Comparison of ENCODE assay signal across 9 cellular contexts in the genomic region with DNA sequence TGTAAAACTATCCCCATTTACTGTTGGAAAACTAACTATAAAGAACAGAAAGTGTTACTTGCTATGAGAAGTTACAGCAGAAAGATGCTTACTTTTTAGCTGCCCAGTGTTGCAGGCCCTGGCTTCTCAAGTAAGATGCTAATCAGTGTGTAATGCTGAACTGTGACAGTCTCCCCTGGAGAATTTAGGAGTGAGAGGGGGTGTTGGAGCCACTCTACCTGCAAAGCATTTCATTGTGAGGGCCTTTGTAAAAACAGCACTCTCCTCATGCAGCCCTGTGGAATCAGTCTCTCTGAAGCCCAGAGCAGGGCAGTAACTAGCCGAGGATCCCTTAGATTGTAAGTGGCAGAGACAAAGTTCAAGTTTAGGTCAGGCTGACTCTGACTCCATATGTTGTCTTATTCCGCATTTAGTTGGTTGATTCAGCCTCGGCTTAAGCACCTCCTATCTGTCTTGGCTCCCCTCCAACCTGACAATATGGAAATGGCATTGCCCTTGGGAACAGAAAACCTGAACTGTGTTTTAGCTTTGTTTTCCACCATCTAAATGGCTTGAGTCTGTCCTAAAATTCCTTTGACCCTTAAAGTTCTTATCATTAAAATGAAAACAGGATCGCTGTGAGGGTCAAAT.
DNase-seq lines count a peak whose midpoint lies in the region; ATAC-seq and TF ChIP-seq lines count a peak whose summit lies in the region.
"Had no signal": no experiment of that assay in that cellular context is flagged by ENCODE, and none has a peak within 500 bp of the region (broad histone marks: within the 10 kb centered on the region; RNA-seq: fewer than 3 reads in every experiment).

No MANE protein-coding gene starts in this region.

- H3K9me3 ChIP-seq in OCI-LY1 (ENCODE audit: low read length) = no peaks in the 10 kb centered on the region
- H3K9me3 ChIP-seq in colonic mucosa = no peaks in the 10 kb centered on the region

- H3K79me2 ChIP-seq in OCI-LY1 (ENCODE audit: insufficient read depth, low read length) = no peaks in the 10 kb centered on the region

- no peaks in the 10 kb centered on the region for H3F3A ChIP-seq in OCI-LY1 (ENCODE audit: insufficient read depth, low read length)

- H3K9ac ChIP-seq in OCI-LY1 (ENCODE audit: low read length) = peak overlapping the region; percentile 47
- H3K9ac ChIP-seq in colonic mucosa (ENCODE audit: low read depth in 2 of 2, low read length in 2 of 2) = no peak overlapping the region

- peaks cover 42% of the 10 kb centered on the region for H3K4me1 ChIP-seq in OCI-LY1 (ENCODE audit: insufficient read depth, low read length, severe bottlenecking)
- H3K4me1 ChIP-seq in colonic mucosa = peaks cover 10% of the 10 kb centered on the region

- no peak for ATAC-seq in naive thymus-derived CD8-positive, alpha-beta T cell
- no peak for ATAC-seq in sciatic nerve

- peak overlapping the region; percentile 83 for H3K27ac ChIP-seq in OCI-LY1 (ENCODE audit: low read depth, low read length, poor library complexity, severe bottlenecking)
- no peak overlapping the region for H3K27ac ChIP-seq in colonic mucosa

- H3K4me1 Mint-ChIP-seq in naive thymus-derived CD8-positive, alpha-beta T cell = peaks cover 37 to 80% (median 73%) of the 10 kb centered on the region in 4 donors

- H3K27me3 ChIP-seq in OCI-LY1 (ENCODE audit: insufficient read depth, low read length) (no peaks in the 10 kb centered on the region), colonic mucosa (no peaks in the 10 kb centered on the region), H7 (ENCODE audit: control insufficient read depth, insufficient read depth, low read length) (no peaks in the 10 kb centered on the region)

- H3K4me2 ChIP-seq in OCI-LY1 (ENCODE audit: low read length) = peak overlapping the region; percentile 58

- peaks cover 34 to 92% (median 49%) of the 10 kb centered on the region in 3 donors for H3K36me3 Mint-ChIP-seq in naive thymus-derived CD8-positive, alpha-beta T cell

- peaks cover 0 to 9% (median 0%) of the 10 kb centered on the region in 9 donors for H3K9me3 Mint-ChIP-seq in naive thymus-derived CD8-positive, alpha-beta T cell

- H3K4me3 ChIP-seq in OCI-LY1 (ENCODE audit: low read depth, low read length, poor library complexity, severe bottlenecking) (peak overlapping the region; percentile 24), colonic mucosa (no peak overlapping the region), H7 (ENCODE audit: insufficient read depth, low read depth, low read length) (no peak overlapping the region)

- intact Hi-C loops in colonic mucosa (cut with DNase I) (loop anchor here (5.0 kb wide), 1 partner anchor 270 kb away; no protein-coding TSS in a partner anchor), sciatic nerve (cut with DNase I) (loop anchor here (10.0 kb wide), 1 partner anchor 262 kb away; no protein-coding TSS in a partner anchor)

- H3K27me3 Mint-ChIP-seq in naive thymus-derived CD8-positive, alpha-beta T cell = no peaks in the 10 kb centered on the region

- TF ChIP-seq CTCF in OCI-LY1 (IDR thresholded peaks at IDR 0.05; ENCODE audit: low read length) (no peak), colonic mucosa (IDR thresholded peaks at IDR 0.05) (no peak)

- DNase-seq in NCI-H2227 (lab: John Stamatoyannopoulos, UW; ENCODE audit: unreplicated experiment) (peak; percentile 20), NCI-H2227 treated with DMSO at 0.1 percent for 48 hours (lab: John Stamatoyannopoulos, UW) (no peak), colonic mucosa (peak; percentile 50), sciatic nerve (ENCODE audit: low spot score) (no peak), NCI-H1417 treated with DMSO at 0.1 percent for 48 hours (lab: John Stamatoyannopoulos, UW) (no peak), H7 (no peak)
- no peak for DNase-seq in naive thymus-derived CD8-positive, alpha-beta T cell
- DNase-seq: 8988T had no signal

- peak overlapping the region in 2 of 10 donors; percentile 1 to 19 for H3K4me3 Mint-ChIP-seq in naive thymus-derived CD8-positive, alpha-beta T cell

- H3K36me3 ChIP-seq in OCI-LY1 (ENCODE audit: insufficient read depth, low read length) (no peaks in the 10 kb centered on the region), colonic mucosa (no peaks in the 10 kb centered on the region), H7 (replicated peaks; ENCODE audit: control insufficient read depth, insufficient read depth, low read length) (no peaks in the 10 kb centered on the region)

- POLR2A ChIA-PET in naive thymus-derived CD8-positive, alpha-beta T cell (lab: Charles Lee) = interaction anchor here (1.0 kb wide), 1 partner anchor 16 kb away, joined by 3 read pairs; no protein-coding TSS in a partner anchor

- peak overlapping the region in 9 of 10 donors; percentile 48 to 99 (median 96) for H3K27ac Mint-ChIP-seq in naive thymus-derived CD8-positive, alpha-beta T cell

- H3K9me2 ChIP-seq in OCI-LY1 (ENCODE audit: low read depth, low read length) = no peaks in the 10 kb centered on the region

- peak overlapping the region; percentile 73 for H2AFZ ChIP-seq in OCI-LY1 (ENCODE audit: low read length)

- H4K20me1 ChIP-seq in OCI-LY1 (ENCODE audit: insufficient read depth, low read length) = no peaks in the 10 kb centered on the region

Comparison
In these comparisons a context has a peak if more than half of its experiments do, and no peak if none do; other contexts are left out.
1. DNase-seq: peak in NCI-H2227 (single experiment) and colonic mucosa (single experiment); none in NCI-H2227 treated with DMSO at 0.1 percent for 48 hours (single experiment), naive thymus-derived CD8-positive, alpha-beta T cell (0 of 10), sciatic nerve (single experiment), NCI-H1417 treated with DMSO at 0.1 percent for 48 hours (single experiment) and H7 (single experiment).